19 cellular contexts compared by ENCODE assay signal in the genomic region with DNA sequence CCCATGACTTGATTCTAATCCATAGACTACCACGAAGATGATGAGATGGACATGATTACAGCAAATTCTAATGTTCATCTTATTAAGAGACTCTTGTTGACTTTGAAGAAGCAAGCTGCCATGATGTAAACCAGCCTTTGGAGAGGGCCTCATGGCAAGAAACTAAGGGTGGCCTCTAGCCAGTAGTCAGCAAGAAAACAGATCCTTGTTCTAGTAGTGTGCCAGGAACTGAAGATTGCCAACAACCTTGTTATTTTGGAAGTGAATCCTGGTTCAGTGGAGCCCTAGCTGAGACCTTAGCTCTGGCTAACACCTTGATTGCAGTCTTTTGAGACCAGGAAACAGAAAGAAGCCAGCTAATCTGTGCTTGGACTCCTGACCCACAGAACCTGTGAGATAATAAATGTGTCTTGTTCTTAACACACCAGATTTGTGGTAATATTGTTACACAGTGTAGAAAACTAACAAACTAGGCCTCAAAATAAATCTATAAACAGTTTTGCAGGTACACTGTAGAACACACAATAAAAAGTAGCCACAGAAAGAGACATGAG. TPM values are rescaled to one million over a fixed set of nuclear protein-coding genes. Genes with fewer than 3 reads are reported as not detected.
DNase-seq lines count a peak whose midpoint lies in the region; ATAC-seq and TF ChIP-seq lines count a peak whose summit lies in the region.
"Had no signal": no experiment of that assay in that cellular context is flagged by ENCODE, and none has a peak within 500 bp of the region (broad histone marks: within the 10 kb centered on the region; RNA-seq: fewer than 3 reads in every experiment).

No MANE protein-coding gene starts in this region.

- H3K36me3 ChIP-seq in heart left ventricle (peaks cover 0 to 13% (median 0%) of the 10 kb centered on the region in 9 donors), prostate gland (no peaks in the 10 kb centered on the region)

- no peak for DNase-seq in Right ventricle myocardium inferior (ENCODE audit: missing footprints)
- no peak for DNase-seq in heart left ventricle
- DNase-seq in fibroblast of peridontal ligament (ENCODE audit: extremely low read depth): peak; percentile 25
- DNase-seq in prostate gland (ENCODE audit: low spot score): no peak
- DNase-seq in stimulated activated CD4-positive, alpha-beta T cell treated with anti-CD3 and anti-CD28 coated beads, Interleukin-1b, Interleukin-23, amount 100 ng/mL, for 48 hours: no peak
- DNase-seq: 8988T; CD8-positive, alpha-beta memory T cell; DMS79; NCI-H187; NCI-H345; NCI-H526 treated with DMSO at 0.1 percent for 48 hours had no signal

- ATAC-seq in Right ventricle myocardium inferior: peak; percentile 4
- no peak for ATAC-seq in heart left ventricle
- no peak for ATAC-seq in HG02973 (IDR thresholded peaks at IDR 0.05; ENCODE audit: unreplicated experiment)
- no peak for ATAC-seq in HG02870 (IDR thresholded peaks at IDR 0.05; ENCODE audit: unreplicated experiment)
- ATAC-seq in HG03025 (IDR thresholded peaks at IDR 0.05; ENCODE audit: low FRiP score, unreplicated experiment): no peak

- intact Hi-C loops in Right ventricle myocardium inferior (cut with DNase I) (no loop called here), heart left ventricle (cut with DNase I) (no loop called here), prostate gland (cut with DNase I) (no loop called here)

- H3K27ac ChIP-seq in heart left ventricle (peak overlapping the region in 1 of 12 donors; percentile 49), prostate gland (peak overlapping the region; percentile 26 to 28)
- H3K27ac ChIP-seq: HL-60 had no signal

- H3K9me3 ChIP-seq in heart left ventricle (no peaks in the 10 kb centered on the region), prostate gland (no peaks in the 10 kb centered on the region)
- H3K9me3 ChIP-seq: HAP-1 had no signal

- 82 to 93% (median 89%) methylated on average over 1 of the region's 1 CpG for WGBS in heart left ventricle, 4 donors
- 84% methylated on average over 1 of the region's 1 CpG for WGBS in prostate gland

- H3K4me3 ChIP-seq in heart left ventricle (no peak overlapping the region), prostate gland (no peak overlapping the region)
- H3K4me3 ChIP-seq: HAP-1 had no signal

- H3K4me1 ChIP-seq in heart left ventricle: peaks cover 0 to 2% (median 0%) of the 10 kb centered on the region in 12 donors
- no peaks in the 10 kb centered on the region for H3K4me1 ChIP-seq in prostate gland (replicated peaks)
- H3K4me1 ChIP-seq: HAP-1 had no signal

- H3K27me3 ChIP-seq in heart left ventricle (no peaks in the 10 kb centered on the region), prostate gland (replicated peaks; ENCODE audit: insufficient read depth) (no peaks in the 10 kb centered on the region)

- TF ChIP-seq POLR2A in heart left ventricle (IDR thresholded peaks at IDR 0.05) (no peak), prostate gland (IDR thresholded peaks at IDR 0.05) (no peak)

- TF ChIP-seq CTCF in heart left ventricle (IDR thresholded peaks at IDR 0.05): no peak
- TF ChIP-seq CTCF in prostate gland (IDR thresholded peaks at IDR 0.05): no peak

RNA-seq across cellular contexts. Expression of a gene that starts 10.0 kb away (rescaled TPM):
- total RNA-seq in Right ventricle myocardium inferior: 3.6 TPM
- 1 to 10 TPM; 1.5 to 5.4 (median 3.0) TPM for total RNA-seq in heart left ventricle
- 1 to 10 TPM in 1 of 2 donors, under 1 TPM in 1; 0.80 to 2.0 TPM for polyA plus RNA-seq in heart left ventricle
- 10 to 100 TPM; 11.9 to 17.4 TPM for total RNA-seq in prostate gland

RNA-seq across cellular contexts. Expression of a gene that starts 10.0 kb away (rescaled TPM):
- 0.11 TPM for total RNA-seq in Right ventricle myocardium inferior
- not detected for total RNA-seq in heart left ventricle
- under 1 TPM in 1 of 2 donors, not detected in 1; 0.11 TPM for polyA plus RNA-seq in heart left ventricle
- 1 to 10 TPM in 1 of 2 donors, under 1 TPM in 1; 0.27 to 1.0 TPM for total RNA-seq in prostate gland
- total RNA-seq: RPMI7951 had no signal
- polyA plus RNA-seq: BJ; CD8-positive, alpha-beta memory T cell; IgD-negative memory B cell had no signal

RNA-seq across cellular contexts. Expression of a gene that starts 29.4 kb away (rescaled TPM):
- total RNA-seq in Right ventricle myocardium inferior (21.6 TPM), heart left ventricle (10 to 100 TPM in 6 of 9 donors, 1 to 10 TPM in 3; 7.1 to 15.1 (median 12.4) TPM), prostate gland (10 to 100 TPM; 15.8 to 22.8 TPM)
- polyA plus RNA-seq in heart left ventricle: 10 to 100 TPM; 10.1 to 14.2 TPM
